In genomic region chr7:1531263-1531978, GRCh38 we compare ENCODE assay signal across 8 cellular contexts. TPM values are rescaled to one million over a fixed set of nuclear protein-coding genes. Genes with fewer than 3 reads are reported as not detected.
A peak's percentile ranks its signal among the peaks of the same experiment; 100 is the strongest.
DNase-seq lines count a peak whose midpoint lies in the region; ATAC-seq and TF ChIP-seq lines count a peak whose summit lies in the region.

No MANE protein-coding gene starts in this region.

- peak; percentile 39 for DNase-seq in stimulated activated CD4-positive, alpha-beta T cell treated with anti-CD3 and anti-CD28 coated beads, Interleukin-15, amount 100 ng/mL, for 24 hours
- DNase-seq in stimulated activated CD4-positive, alpha-beta T cell treated with anti-CD3 and anti-CD28 coated beads, Interleukin-2, amount 100 ng/mL, for 48 hours, result no peak
- DNase-seq in NCI-H128 (lab: John Stamatoyannopoulos, UW; ENCODE audit: unreplicated experiment) (peak; percentile 9), heart right ventricle (peak; percentile 45 to 48), retinal pigment epithelial cell (ENCODE audit: low read depth) (no peak), NCI-H2107 treated with DMSO at 0.1 percent for 48 hours (lab: John Stamatoyannopoulos, UW; ENCODE audit: unreplicated experiment) (no peak), dedifferentiated amniotic fluid mesenchymal stem cell (ENCODE audit: extremely low spot score) (no peak)
- peak; percentile 68 for DNase-seq in activated naive CD4-positive, alpha-beta T cell treated with anti-CD3 and anti-CD28 coated beads, Interleukin-2, amount 10 ng/mL, durations not matched to agents 7 days and 5 days

- peaks cover 25% of the 10 kb centered on the region for H3K4me1 Mint-ChIP-seq in activated naive CD4-positive, alpha-beta T cell treated with anti-CD3 and anti-CD28 coated beads, Interleukin-2, amount 10 ng/mL, durations not matched to agents 7 days and 5 days

- intact Hi-C loops in heart right ventricle (cut with DNase I), result loop anchor here in 2 of 10 donors (5.0 kb wide), 2 partner anchors 36 to 41 kb away; partner anchors contain the start of gene PSMG3 (in 1 of the 2)

- peak overlapping the region; percentile 89 for H3K4me3 Mint-ChIP-seq in activated naive CD4-positive, alpha-beta T cell treated with anti-CD3 and anti-CD28 coated beads, Interleukin-2, amount 10 ng/mL, durations not matched to agents 7 days and 5 days

- peaks cover 11 to 57% (median 49%) of the 10 kb centered on the region in 9 donors for H3K4me1 ChIP-seq in heart right ventricle

- H3K27ac ChIP-seq in heart right ventricle, result peak overlapping the region; percentile 69 to 100 (median 98)

- H3K9me3 Mint-ChIP-seq in activated naive CD4-positive, alpha-beta T cell treated with anti-CD3 and anti-CD28 coated beads, Interleukin-2, amount 10 ng/mL, durations not matched to agents 7 days and 5 days, result no peaks in the 10 kb centered on the region

- ATAC-seq in heart right ventricle, result peak; percentile 2 to 13 (median 6)

- no peaks in the 10 kb centered on the region for H3K27me3 ChIP-seq in heart right ventricle

- no peak for TF ChIP-seq CTCF in heart right ventricle (IDR thresholded peaks at IDR 0.05)
- no peak for TF ChIP-seq CTCF in retinal pigment epithelial cell (conservative IDR thresholded peaks at IDR 0.05; ENCODE audit: low read depth, low read length)

- WGBS in heart right ventricle, 2 donors, result 3 to 5% methylated on average over 44 to 55 of the region's 55 CpGs

- CTCF ChIA-PET in activated naive CD4-positive, alpha-beta T cell treated with anti-CD3 and anti-CD28 coated beads, Interleukin-2, amount 10 ng/mL, durations not matched to agents 7 days and 5 days (lab: Charles Lee), result interaction anchor here (0.9 kb wide), 1 partner anchor 26 kb away, joined by 3 read pairs; no protein-coding TSS in a partner anchor

- peaks cover 29% of the 10 kb centered on the region for H3K27me3 Mint-ChIP-seq in activated naive CD4-positive, alpha-beta T cell treated with anti-CD3 and anti-CD28 coated beads, Interleukin-2, amount 10 ng/mL, durations not matched to agents 7 days and 5 days

- H3K27ac Mint-ChIP-seq in activated naive CD4-positive, alpha-beta T cell treated with anti-CD3 and anti-CD28 coated beads, Interleukin-2, amount 10 ng/mL, durations not matched to agents 7 days and 5 days, result peak overlapping the region; percentile 96

- H3K9me3 ChIP-seq in heart right ventricle, result no peaks in the 10 kb centered on the region

- peak overlapping the region; percentile 18 to 73 (median 66) for H3K4me3 ChIP-seq in heart right ventricle
- peak overlapping the region; percentile 69 for H3K4me3 ChIP-seq in retinal pigment epithelial cell (ENCODE audit: low read length)

- peaks cover 5% of the 10 kb centered on the region for H3K36me3 Mint-ChIP-seq in activated naive CD4-positive, alpha-beta T cell treated with anti-CD3 and anti-CD28 coated beads, Interleukin-2, amount 10 ng/mL, durations not matched to agents 7 days and 5 days

- H3K36me3 ChIP-seq in heart right ventricle, result peaks cover 0 to 15% (median 0%) of the 10 kb centered on the region in 9 donors

RNA-seq across cellular contexts. Expression of gene MAFK, which starts 0.9 kb away (rescaled TPM):
- total RNA-seq in heart right ventricle, result 100 to 1,000 TPM in 5 of 10 donors, 10 to 100 TPM in 5; 58.6 to 180 (median 106) TPM
- polyA plus RNA-seq in heart right ventricle, result 100 to 1,000 TPM in 1 of 2 donors, 10 to 100 TPM in 1; 82.1 to 102 TPM

RNA-seq across cellular contexts. Expression of gene TMEM184A, which starts 24.6 kb away (rescaled TPM):
- under 1 TPM; 0.09 to 0.85 (median 0.51) TPM for total RNA-seq in heart right ventricle
- 1 to 10 TPM in 1 of 2 donors, under 1 TPM in 1; 0.45 to 1.2 TPM for polyA plus RNA-seq in heart right ventricle

RNA-seq across cellular contexts. Expression of gene INTS1, which starts 27.2 kb away (rescaled TPM):
- 10 to 100 TPM; 41.5 to 59.4 (median 45.4) TPM for total RNA-seq in heart right ventricle
- 10 to 100 TPM; 42.4 to 58.0 TPM for polyA plus RNA-seq in heart right ventricle

RNA-seq across cellular contexts. Expression of gene PSMG3, which starts 38.4 kb away (rescaled TPM):
- 10 to 100 TPM in 8 of 10 donors, 1 to 10 TPM in 2; 7.3 to 14.1 (median 11.1) TPM for total RNA-seq in heart right ventricle
- polyA plus RNA-seq in heart right ventricle, result 10 to 100 TPM; 44.6 to 45.7 TPM

Comparison
In these comparisons a context has a peak if more than half of its experiments do, and no peak if none do; other contexts are left out.
1. DNase-seq: peak in stimulated activated CD4-positive, alpha-beta T cell treated with anti-CD3 and anti-CD28 coated beads, Interleukin-15, amount 100 ng/mL, for 24 hours (single experiment), NCI-H128 (single experiment), activated naive CD4-positive, alpha-beta T cell treated with anti-CD3 and anti-CD28 coated beads, Interleukin-2, amount 10 ng/mL, durations not matched to agents 7 days and 5 days (single experiment) and heart right ventricle (2 of 2); none in stimulated activated CD4-positive, alpha-beta T cell treated with anti-CD3 and anti-CD28 coated beads, Interleukin-2, amount 100 ng/mL, for 48 hours (0 of 2), retinal pigment epithelial cell (single experiment), NCI-H2107 treated with DMSO at 0.1 percent for 48 hours (single experiment) and dedifferentiated amniotic fluid mesenchymal stem cell (single experiment).